In genomic region chr11:64284962-64285884, GRCh38 we compare ENCODE assay signal across 1 cellular context.
TF ChIP-seq lines count a peak whose summit lies in the region.

Gene GPR137 (plus strand): TSS chr11:64285848. CDS start chr11:64286525, 677 bp downstream.

TF ChIP-seq in HCT116, 20 proteins besides CTCF, POLR2A, EP300 and RAD21 (continued from another document):
- TF ChIP-seq EZH2 (IDR thresholded peaks at IDR 0.05) (no peak), ELF1 (IDR thresholded peaks at IDR 0.05; ENCODE audit: borderline replicate concordance, low read depth) (no peak; the same call in 1 of the 2 replicates), ATF3 (IDR thresholded peaks at IDR 0.05) (no peak), EGR1 (IDR thresholded peaks at IDR 0.05; ENCODE audit: low read depth) (peak; percentile 78), CEBPB (IDR thresholded peaks at IDR 0.05; ENCODE audit: low read depth) (no peak), FOSL1 (IDR thresholded peaks at IDR 0.05; ENCODE audit: low read depth) (no peak)
